Comparison of ENCODE assay signal across 25 cellular contexts in genomic region chr2:174776686-174777085, GRCh38. TPM values are rescaled to one million over a fixed set of nuclear protein-coding genes. Genes with fewer than 3 reads are reported as not detected.
DNase-seq lines count a peak whose midpoint lies in the region; ATAC-seq, FAIRE-seq and TF ChIP-seq lines count a peak whose summit lies in the region.
"Had no signal": no experiment of that assay in that cellular context is flagged by ENCODE, and none has a peak within 500 bp of the region (broad histone marks: within the 10 kb centered on the region; RNA-seq: fewer than 3 reads in every experiment).

No MANE protein-coding gene starts in this region.

- H3K27me3 Mint-ChIP-seq in CD4-positive, CD25-positive, alpha-beta regulatory T cell: no peaks in the 10 kb centered on the region
- no peaks in the 10 kb centered on the region for H3K27me3 Mint-ChIP-seq in activated CD8-positive, alpha-beta T cell treated with anti-CD3 and anti-CD28 coated beads for 36 hours
- H3K27me3 Mint-ChIP-seq: activated CD4-positive, alpha-beta T cell treated with anti-CD3 and anti-CD28 coated beads, Interleukin-2, amount 10 ng/mL, durations not matched to agents 24 days and 14 days; activated CD8-positive, alpha-beta memory T cell treated with anti-CD3 and anti-CD28 coated beads, Interleukin-2, amount 10 ng/mL, durations not matched to agents 7 days and 5 days had no signal

- H3K9me3 ChIP-seq in CD4-positive, CD25-positive, alpha-beta regulatory T cell (ENCODE audit: control insufficient read depth in 2 of 2, low read length in 2 of 2): no peaks in the 10 kb centered on the region
- no peaks in the 10 kb centered on the region for H3K9me3 ChIP-seq in osteoblast (ENCODE audit: low read depth, low read length)
- H3K9me3 ChIP-seq: gastrocnemius medialis had no signal

- POLR2A ChIA-PET in activated CD8-positive, alpha-beta T cell treated with anti-CD3 and anti-CD28 coated beads for 36 hours (lab: Charles Lee): no interaction called here

- ATAC-seq in CD4-positive, CD25-positive, alpha-beta regulatory T cell (ENCODE audit: low read depth in 2 of 2): no peak
- ATAC-seq in activated CD8-positive, alpha-beta T cell treated with anti-CD3 and anti-CD28 coated beads for 36 hours: no peak
- no peak for ATAC-seq in left lobe of liver
- ATAC-seq: activated CD8-positive, alpha-beta memory T cell treated with anti-CD3 and anti-CD28 coated beads, Interleukin-2, amount 10 ng/mL, durations not matched to agents 7 days and 5 days; gastrocnemius medialis; left ventricle myocardium superior; natural killer cell treated with Interleukin-12 subunit alpha and Interleukin-12 subunit beta and Interleukin-15 and Interleukin-18, amount 100 ng/mL, for 72 hours had no signal

- peaks cover 42% of the 10 kb centered on the region for H3K4me1 ChIP-seq in CD4-positive, CD25-positive, alpha-beta regulatory T cell (ENCODE audit: control insufficient read depth, insufficient read depth, low read length, poor library complexity, severe bottlenecking)
- H3K4me1 ChIP-seq in osteoblast (ENCODE audit: insufficient read depth, low read length): peaks cover 54% of the 10 kb centered on the region

- no peak overlapping the region for H3K4me3 Mint-ChIP-seq in CD4-positive, CD25-positive, alpha-beta regulatory T cell
- no peak overlapping the region for H3K4me3 Mint-ChIP-seq in activated CD8-positive, alpha-beta T cell treated with anti-CD3 and anti-CD28 coated beads for 36 hours
- H3K4me3 Mint-ChIP-seq: activated CD8-positive, alpha-beta memory T cell treated with anti-CD3 and anti-CD28 coated beads, Interleukin-2, amount 10 ng/mL, durations not matched to agents 7 days and 5 days; natural killer cell treated with Interleukin-12 subunit alpha and Interleukin-12 subunit beta and Interleukin-15 and Interleukin-18, amount 100 ng/mL, for 72 hours; type B pancreatic cell had no signal

- H3K9me3 Mint-ChIP-seq in CD4-positive, CD25-positive, alpha-beta regulatory T cell: no peaks in the 10 kb centered on the region
- H3K9me3 Mint-ChIP-seq in activated CD8-positive, alpha-beta T cell treated with anti-CD3 and anti-CD28 coated beads for 36 hours: no peaks in the 10 kb centered on the region
- H3K9me3 Mint-ChIP-seq: activated CD4-positive, alpha-beta T cell treated with anti-CD3 and anti-CD28 coated beads, Interleukin-2, amount 10 ng/mL, durations not matched to agents 24 days and 14 days; natural killer cell treated with Interleukin-12 subunit alpha and Interleukin-12 subunit beta and Interleukin-15 and Interleukin-18, amount 100 ng/mL, for 72 hours; type B pancreatic cell had no signal

- FAIRE-seq in HTR-8/SVneo (lab: Jason Lieb, UNC): no peak
- FAIRE-seq: D721Med had no signal

- peak; percentile 23 for TF ChIP-seq CTCF in activated CD8-positive, alpha-beta T cell treated with anti-CD3 and anti-CD28 coated beads for 36 hours (IDR thresholded peaks at IDR 0.05)
- TF ChIP-seq CTCF in fibroblast of villous mesenchyme (IDR thresholded peaks at IDR 0.05; ENCODE audit: insufficient read depth, low read depth, low read length) (no peak), osteoblast (IDR thresholded peaks at IDR 0.05; ENCODE audit: extremely low read depth, low read depth, low read length) (no peak)

- no peaks in the 10 kb centered on the region for H3K36me3 Mint-ChIP-seq in CD4-positive, CD25-positive, alpha-beta regulatory T cell
- no peaks in the 10 kb centered on the region for H3K36me3 Mint-ChIP-seq in activated CD8-positive, alpha-beta T cell treated with anti-CD3 and anti-CD28 coated beads for 36 hours (ENCODE audit: low read depth)
- H3K36me3 Mint-ChIP-seq: activated CD8-positive, alpha-beta memory T cell treated with anti-CD3 and anti-CD28 coated beads, Interleukin-2, amount 10 ng/mL, durations not matched to agents 7 days and 5 days; natural killer cell treated with Interleukin-12 subunit alpha and Interleukin-12 subunit beta and Interleukin-15 and Interleukin-18, amount 100 ng/mL, for 72 hours; type B pancreatic cell had no signal

- H4K20me1 ChIP-seq in osteoblast (ENCODE audit: insufficient read depth, low read length): no peaks in the 10 kb centered on the region

- H3K27ac Mint-ChIP-seq in CD4-positive, CD25-positive, alpha-beta regulatory T cell: peak overlapping the region in 2 of 3 donors; percentile 97 to 99
- no peak overlapping the region for H3K27ac Mint-ChIP-seq in activated CD8-positive, alpha-beta T cell treated with anti-CD3 and anti-CD28 coated beads for 36 hours

- CTCF ChIA-PET in activated CD8-positive, alpha-beta T cell treated with anti-CD3 and anti-CD28 coated beads for 36 hours (lab: Charles Lee): interaction anchor here (1.1 to 12.3 kb wide), 8 partner anchors 12 to 77 kb away, joined by 4 to 105 read pairs (median 5); no protein-coding TSS in a partner anchor

- no peak overlapping the region for H2AFZ ChIP-seq in osteoblast (ENCODE audit: low read length)

- H3K4me2 ChIP-seq in osteoblast (ENCODE audit: insufficient read depth, low read length): no peak overlapping the region

- no peaks in the 10 kb centered on the region for H3K27me3 ChIP-seq in CD4-positive, CD25-positive, alpha-beta regulatory T cell (ENCODE audit: control insufficient read depth, insufficient read depth, low read length)
- H3K27me3 ChIP-seq in osteoblast (ENCODE audit: insufficient read depth, low read length): no peaks in the 10 kb centered on the region
- H3K27me3 ChIP-seq: gastrocnemius medialis had no signal

- no peaks in the 10 kb centered on the region for H3K79me2 ChIP-seq in osteoblast (ENCODE audit: insufficient read depth, low read length)

- no peak for DNase-seq in CD4-positive, CD25-positive, alpha-beta regulatory T cell
- no peak for DNase-seq in activated CD8-positive, alpha-beta T cell treated with anti-CD3 and anti-CD28 coated beads for 36 hours
- peak; percentile 86 for DNase-seq in fibroblast of villous mesenchyme (ENCODE audit: low read depth)
- DNase-seq in osteoblast (ENCODE audit: insufficient read length, low spot score, missing footprints): no peak
- DNase-seq in DMS79 (lab: John Stamatoyannopoulos, UW): no peak
- no peak for DNase-seq in left lobe of liver (ENCODE audit: low spot score)
- no peak for DNase-seq in activated CD4-positive, CD25-positive, alpha-beta regulatory T cell (lab: John Stamatoyannopoulos, UW)
- DNase-seq in HTR-8/SVneo (ENCODE audit: insufficient read length, low spot score): no peak
- DNase-seq: activated CD8-positive, alpha-beta memory T cell treated with anti-CD3 and anti-CD28 coated beads, Interleukin-2, amount 10 ng/mL, durations not matched to agents 7 days and 5 days; activated naive CD4-positive, alpha-beta T cell treated with anti-CD3 and anti-CD28 coated beads, Interleukin-2, amount 50 U/mL, for 16 hours; C1 segment of cervical spinal cord; central memory CD4-positive, alpha-beta T cell; gastrocnemius medialis; left ventricle myocardium superior; midbrain; NCI-H2029 treated with DMSO at 0.1 percent for 48 hours had no signal

- peaks cover 9 to 62% (median 29%) of the 10 kb centered on the region in 4 donors for H3K4me1 Mint-ChIP-seq in CD4-positive, CD25-positive, alpha-beta regulatory T cell
- peaks cover 54% of the 10 kb centered on the region for H3K4me1 Mint-ChIP-seq in activated CD8-positive, alpha-beta T cell treated with anti-CD3 and anti-CD28 coated beads for 36 hours (ENCODE audit: low read depth)

- H3K27ac ChIP-seq in CD4-positive, CD25-positive, alpha-beta regulatory T cell (ENCODE audit: insufficient read depth, low read length, poor library complexity, severe bottlenecking): no peak overlapping the region
- peak overlapping the region; percentile 95 for H3K27ac ChIP-seq in osteoblast (ENCODE audit: low read depth, low read length)
- H3K27ac ChIP-seq: gastrocnemius medialis had no signal

- intact Hi-C loops in activated CD8-positive, alpha-beta T cell treated with anti-CD3 and anti-CD28 coated beads for 36 hours (cut with micrococcal nuclease): loop anchor here (5.0 kb wide), 1 partner anchor 61 kb away; no protein-coding TSS in a partner anchor

- H3K36me3 ChIP-seq in CD4-positive, CD25-positive, alpha-beta regulatory T cell (ENCODE audit: control insufficient read depth, insufficient read depth, low read length): no peaks in the 10 kb centered on the region
- no peaks in the 10 kb centered on the region for H3K36me3 ChIP-seq in osteoblast (ENCODE audit: insufficient read depth, low read length)
- H3K36me3 ChIP-seq: gastrocnemius medialis had no signal

- H3K4me3 ChIP-seq in CD4-positive, CD25-positive, alpha-beta regulatory T cell (ENCODE audit: low read depth, low read length): no peak overlapping the region
- no peak overlapping the region for H3K4me3 ChIP-seq in fibroblast of villous mesenchyme (ENCODE audit: low read depth, low read length)
- no peak overlapping the region for H3K4me3 ChIP-seq in osteoblast (ENCODE audit: insufficient read depth, low read length)
- H3K4me3 ChIP-seq: gastrocnemius medialis had no signal

RNA-seq across cellular contexts. Expression of gene CHRNA1, which starts 12.4 kb away (rescaled TPM):
- total RNA-seq in CD4-positive, CD25-positive, alpha-beta regulatory T cell: 0.25 TPM
- polyA plus RNA-seq in CD4-positive, CD25-positive, alpha-beta regulatory T cell: under 1 TPM in 3 of 4 donors, not detected in 1; 0.41 to 0.68 (median 0.54) TPM
- total RNA-seq in activated CD8-positive, alpha-beta T cell treated with anti-CD3 and anti-CD28 coated beads for 36 hours: not detected
- total RNA-seq in fibroblast of villous mesenchyme (under 0.01 and 0.32 TPM in 2 replicates), osteoblast (not detected in 2 replicates), left lobe of liver (not detected)
- total RNA-seq: A673; activated CD4-positive, alpha-beta T cell treated with anti-CD3 and anti-CD28 coated beads, Interleukin-2, amount 10 ng/mL, durations not matched to agents 24 days and 14 days; activated CD8-positive, alpha-beta memory T cell treated with anti-CD3 and anti-CD28 coated beads, Interleukin-2, amount 10 ng/mL, durations not matched to agents 7 days and 5 days; left ventricle myocardium superior; MCF 10A; natural killer cell treated with Interleukin-12 subunit alpha and Interleukin-12 subunit beta and Interleukin-15 and Interleukin-18, amount 100 ng/mL, for 72 hours; OCI-LY7; posterior vena cava; T-helper 2 cell treated with Interferon-gamma antibody and Interleukin-4, amounts not matched to agents 100 ng/mL and 5 ng/mL, for 36 hours had no signal
